In genomic region chr17:81666342-81667191, GRCh38 we compare ENCODE assay signal across 8 cellular contexts. TPM values are rescaled to one million over a fixed set of nuclear protein-coding genes. Genes with fewer than 3 reads are reported as not detected.
DNase-seq lines count a peak whose midpoint lies in the region; ATAC-seq and TF ChIP-seq lines count a peak whose summit lies in the region.

Gene CCDC137, plus strand, starts transcription at chr17:81666737. Its CDS starts 30 bp downstream, at chr17:81666767.
Gene OXLD1, minus strand, starts transcription at chr17:81666605. Its CDS starts 28 bp downstream, at chr17:81666577.

- peak within 1 kb of the TSS; percentile 86 for H3K9ac ChIP-seq in GM23248

- H3K27ac ChIP-seq in DOHH2 (ENCODE audit: low read depth, low read length) (peak within 1 kb of the TSS; percentile 79), GM23248 (peak within 1 kb of the TSS; percentile 45)

- ATAC-seq in naive B cell (ENCODE audit: low read depth in 2 of 2) = peak; percentile 98
- peak; percentile 95 for ATAC-seq in stimulated activated effector memory CD8-positive, alpha-beta T cell treated with anti-CD3 and anti-CD28 coated beads, Interleukin-12 subunit alpha, Interleukin-12 subunit beta, amount 100 ng/mL, for 72 hours

- peak within 1 kb of the TSS; percentile 76 for H2AFZ ChIP-seq in GM23248

- 1 to 2% methylated on average over 69 to 93 of the region's 96 CpGs for WGBS in GM23248 (ENCODE audit: low coverage in 1 of 2, low lambda C conversion rate in 2 of 2, missing lambda C conversion rate in 2 of 2), 2 experiments

- in situ Hi-C loops in GM23248 (cut with MboI) = no loop called here

- peaks cover 20 to 39% (median 26%) of the 10 kb centered on the region in 3 donors for H3K4me1 Mint-ChIP-seq in naive B cell
- peaks cover 32% of the 10 kb centered on the region for H3K4me1 Mint-ChIP-seq in stimulated activated effector memory CD8-positive, alpha-beta T cell treated with anti-CD3 and anti-CD28 coated beads, Interleukin-12 subunit alpha, Interleukin-12 subunit beta, amount 100 ng/mL, for 72 hours

- peaks cover 25% of the 10 kb centered on the region for H3K4me1 ChIP-seq in DOHH2 (ENCODE audit: control insufficient read depth, low read length)
- H3K4me1 ChIP-seq in GM23248 (ENCODE audit: insufficient read depth) = peaks cover 14% of the 10 kb centered on the region

- peaks cover 70% of the 10 kb centered on the region for H3K36me3 ChIP-seq in DOHH2 (ENCODE audit: control insufficient read depth, low read length)
- H3K36me3 ChIP-seq in GM23248 (ENCODE audit: low read depth) = no peaks in the 10 kb centered on the region; the same call in 1 of the 2 replicates

- H3K4me3 Mint-ChIP-seq in naive B cell = peak within 1 kb of the TSS; percentile 92 to 98 (median 96)
- peak within 1 kb of the TSS; percentile 91 for H3K4me3 Mint-ChIP-seq in stimulated activated effector memory CD8-positive, alpha-beta T cell treated with anti-CD3 and anti-CD28 coated beads, Interleukin-12 subunit alpha, Interleukin-12 subunit beta, amount 100 ng/mL, for 72 hours

- DNase-seq in GM23248 (peak; percentile 99), Kasumi-1 (lab: John Stamatoyannopoulos, UW) (peak; percentile 97 to 98), RKO (ENCODE audit: low spot score) (peak; percentile 94), activated T-helper 1 cell treated with Interleukin-2 at 50 U/mL for 16 hours (ENCODE audit: low read depth) (peak; percentile 89), fibroblast of gingiva (ENCODE audit: low read depth) (peak; percentile 97), naive B cell (peak; percentile 90)
- DNase-seq in stimulated activated effector memory CD8-positive, alpha-beta T cell treated with anti-CD3 and anti-CD28 coated beads, Interleukin-12 subunit alpha, Interleukin-12 subunit beta, amount 100 ng/mL, for 72 hours (ENCODE audit: low spot score in 2 of 2) = peak; percentile 85 to 95

- no peak for TF ChIP-seq CTCF in DOHH2 (IDR thresholded peaks at IDR 0.05; ENCODE audit: low read depth, low read length, poor library complexity, severe bottlenecking)

- no peaks in the 10 kb centered on the region for H3K36me3 Mint-ChIP-seq in naive B cell
- peaks cover 74% of the 10 kb centered on the region for H3K36me3 Mint-ChIP-seq in stimulated activated effector memory CD8-positive, alpha-beta T cell treated with anti-CD3 and anti-CD28 coated beads, Interleukin-12 subunit alpha, Interleukin-12 subunit beta, amount 100 ng/mL, for 72 hours

- H3K27me3 ChIP-seq in DOHH2 (ENCODE audit: control insufficient read depth, low read length) (no peaks in the 10 kb centered on the region), GM23248 (replicated peaks; ENCODE audit: insufficient read depth) (no peaks in the 10 kb centered on the region)

- H3K9me3 ChIP-seq in DOHH2 (ENCODE audit: control insufficient read depth, insufficient read depth, low read length) (no peaks in the 10 kb centered on the region), GM23248 (ENCODE audit: low read depth) (no peaks in the 10 kb centered on the region)

- H3K27ac Mint-ChIP-seq in naive B cell = peak within 1 kb of the TSS; percentile 92 to 98 (median 94)
- H3K27ac Mint-ChIP-seq in stimulated activated effector memory CD8-positive, alpha-beta T cell treated with anti-CD3 and anti-CD28 coated beads, Interleukin-12 subunit alpha, Interleukin-12 subunit beta, amount 100 ng/mL, for 72 hours = peak within 1 kb of the TSS; percentile 96

- H3K4me2 ChIP-seq in DOHH2 (ENCODE audit: low read length) (peak within 1 kb of the TSS; percentile 100), GM23248 (ENCODE audit: unreplicated experiment) (peak within 1 kb of the TSS; percentile 84)

- H3K9me2 ChIP-seq in DOHH2 (replicated peaks; ENCODE audit: control insufficient read depth, low read length) = no peaks in the 10 kb centered on the region
- H3K9me2 ChIP-seq in GM23248 (ENCODE audit: insufficient read depth) = no peaks in the 10 kb centered on the region

- peaks cover 10% of the 10 kb centered on the region for H3F3A ChIP-seq in DOHH2 (ENCODE audit: control insufficient read depth, insufficient read depth)
- no peaks in the 10 kb centered on the region for H3F3A ChIP-seq in GM23248 (ENCODE audit: insufficient read depth)

- H3K4me3 ChIP-seq in DOHH2 (ENCODE audit: low read length) (peak within 1 kb of the TSS; percentile 97), GM23248 (peak within 1 kb of the TSS; percentile 88)

- H4K20me1 ChIP-seq in DOHH2 (ENCODE audit: control insufficient read depth, insufficient read depth, low read depth, low read length) = no peaks in the 10 kb centered on the region
- no peaks in the 10 kb centered on the region for H4K20me1 ChIP-seq in GM23248 (ENCODE audit: insufficient read depth)

- no peaks in the 10 kb centered on the region for H3K27me3 Mint-ChIP-seq in naive B cell

- H3K79me2 ChIP-seq in DOHH2 (ENCODE audit: control insufficient read depth, low read length) = peaks cover 63% of the 10 kb centered on the region
- H3K79me2 ChIP-seq in GM23248 (ENCODE audit: insufficient read depth) = peaks cover 55% of the 10 kb centered on the region

- no peaks in the 10 kb centered on the region for H3K9me3 Mint-ChIP-seq in naive B cell
- H3K9me3 Mint-ChIP-seq in stimulated activated effector memory CD8-positive, alpha-beta T cell treated with anti-CD3 and anti-CD28 coated beads, Interleukin-12 subunit alpha, Interleukin-12 subunit beta, amount 100 ng/mL, for 72 hours = no peaks in the 10 kb centered on the region

RNA-seq across cellular contexts. Expression of gene CCDC137, which starts in this region (rescaled TPM):
- total RNA-seq in GM23248 (2014; rRNA removed; shearing (Covaris generic)) = 11.6 and 11.7 TPM in 2 replicates
- 22.0 and 22.8 TPM in 2 replicates for polyA plus RNA-seq in GM23248 (2016; fragmentation: Nextera tagmentation; extraction: Ambion mirVana)
- 10 to 100 TPM in 4 of 6 donors, 1 to 10 TPM in 2; 3.2 to 29.4 (median 12.3) TPM for polyA plus RNA-seq in naive B cell (ENCODE audit: low read depth in 6 of 6)

RNA-seq across cellular contexts. Expression of gene OXLD1, which starts in this region (rescaled TPM):
- 19.9 and 49.3 TPM in 2 replicates for total RNA-seq in GM23248 (2014; rRNA removed; shearing (Covaris generic))
- polyA plus RNA-seq in GM23248 (2016; fragmentation: Nextera tagmentation; extraction: Ambion mirVana) (48.5 and 50.4 TPM in 2 replicates), naive B cell (ENCODE audit: low read depth in 6 of 6) (10 to 100 TPM; 63.9 to 77.5 (median 69.6) TPM)

Comparison
In these comparisons a context has a peak if more than half of its experiments do, and no peak if none do; other contexts are left out.
1. Peak in every context shown above with its lines: DNase-seq, ATAC-seq, H3K4me3 ChIP-seq and H3K27ac ChIP-seq.